Comparison of ENCODE assay signal across 9 cellular contexts in genomic region chr3:185658504-185658912, GRCh38.
DNase-seq lines count a peak whose midpoint lies in the region; ATAC-seq, FAIRE-seq and TF ChIP-seq lines count a peak whose summit lies in the region.
"Had no signal": no experiment of that assay in that cellular context is flagged by ENCODE, and none has a peak within 500 bp of the region (broad histone marks: within the 10 kb centered on the region; RNA-seq: fewer than 3 reads in every experiment).

No MANE protein-coding gene starts in this region.

- no peak overlapping the region for H3K27ac Mint-ChIP-seq in activated T-helper 17 cell treated with anti-CD3 and anti-CD28 coated beads, Interleukin-2, amount 50 U/mL, for 72 hours
- H3K27ac Mint-ChIP-seq in glutamatergic neuron (ENCODE audit: unreplicated experiment) = no peak overlapping the region

- H3K4me1 ChIP-seq in GM23248 (ENCODE audit: insufficient read depth) (peaks cover 48% of the 10 kb centered on the region), small intestine (ENCODE audit: control insufficient read depth in 2 of 2, insufficient read depth in 1 of 2, low read depth in 1 of 2, low read length in 1 of 2) (no peaks in the 10 kb centered on the region)

- ATAC-seq in activated T-helper 17 cell treated with anti-CD3 and anti-CD28 coated beads, Interleukin-2, amount 50 U/mL, for 72 hours (replicated peaks) = peak; percentile 34
- ATAC-seq in Right ventricle myocardium superior (ENCODE audit: poor library complexity) (peak; percentile 51), HG03460 (IDR thresholded peaks at IDR 0.05; ENCODE audit: unreplicated experiment) (no peak)

- H3F3A ChIP-seq in GM23248 (ENCODE audit: insufficient read depth) = peaks cover 61% of the 10 kb centered on the region

- H3K79me2 ChIP-seq in GM23248 (ENCODE audit: insufficient read depth) = no peaks in the 10 kb centered on the region

- H3K36me3 Mint-ChIP-seq in activated T-helper 17 cell treated with anti-CD3 and anti-CD28 coated beads, Interleukin-2, amount 50 U/mL, for 72 hours (ENCODE audit: low read depth) = no peaks in the 10 kb centered on the region
- H3K36me3 Mint-ChIP-seq in glutamatergic neuron (ENCODE audit: unreplicated experiment) = peaks cover 5% of the 10 kb centered on the region

- H3K27ac ChIP-seq in GM23248 (peak overlapping the region; percentile 98), small intestine (ENCODE audit: low read depth in 1 of 2, low read length in 1 of 2) (no peak overlapping the region)

- intact Hi-C loops in Right ventricle myocardium superior (cut with DNase I) = no loop called here

- H3K36me3 ChIP-seq in GM23248 (ENCODE audit: low read depth) (peaks cover 20% of the 10 kb centered on the region; the same call in 1 of the 2 replicates), small intestine (ENCODE audit: control insufficient read depth in 2 of 2, insufficient read depth in 2 of 2, low read length in 2 of 2) (peaks cover 1 to 5% of the 10 kb centered on the region in 2 donors)

- H4K20me1 ChIP-seq in GM23248 (ENCODE audit: insufficient read depth) = no peaks in the 10 kb centered on the region

- H3K9me2 ChIP-seq in GM23248 (ENCODE audit: insufficient read depth) = no peaks in the 10 kb centered on the region

- peaks cover 26% of the 10 kb centered on the region for H3K27me3 Mint-ChIP-seq in activated T-helper 17 cell treated with anti-CD3 and anti-CD28 coated beads, Interleukin-2, amount 50 U/mL, for 72 hours
- peaks cover 2% of the 10 kb centered on the region for H3K27me3 Mint-ChIP-seq in glutamatergic neuron (ENCODE audit: unreplicated experiment)

- no peak overlapping the region for H3K4me3 ChIP-seq in GM23248
- no peak overlapping the region for H3K4me3 ChIP-seq in small intestine (ENCODE audit: low read depth in 1 of 2, low read length in 2 of 2)

- H3K9ac ChIP-seq in GM23248 = peak overlapping the region; percentile 55

- WGBS in GM23248 (ENCODE audit: low coverage in 1 of 2, low lambda C conversion rate in 2 of 2, missing lambda C conversion rate in 2 of 2), 2 experiments = 1 to 2% methylated on average over 8 of the region's 8 CpGs
- 54 to 64% (median 62%) methylated on average over 8 of the region's 8 CpGs for WGBS in small intestine, 3 donors

- no peak for TF ChIP-seq CTCF in glutamatergic neuron (IDR thresholded peaks at IDR 0.05; ENCODE audit: partially characterized antibody, unreplicated experiment)

- no peak overlapping the region for H3K4me3 Mint-ChIP-seq in activated T-helper 17 cell treated with anti-CD3 and anti-CD28 coated beads, Interleukin-2, amount 50 U/mL, for 72 hours
- H3K4me3 Mint-ChIP-seq in glutamatergic neuron (ENCODE audit: unreplicated experiment) = no peak overlapping the region

- DNase-seq in GM23248 (peak; percentile 99), Right ventricle myocardium superior (peak; percentile 69), small intestine (peak; percentile 13), glutamatergic neuron (no peak), DMS153 treated with DMSO at 0.1 percent for 48 hours (lab: John Stamatoyannopoulos, UW; ENCODE audit: unreplicated experiment) (no peak)
- no peak for DNase-seq in activated CD4-positive, CD25-positive, alpha-beta regulatory T cell (lab: John Stamatoyannopoulos, UW)
- DNase-seq: activated CD4-positive, alpha-beta T cell treated with anti-CD3 and anti-CD28 coated beads, Interleukin-2, amount 50 U/mL, for 48 hours had no signal

- no peaks in the 10 kb centered on the region for H3K4me1 Mint-ChIP-seq in activated T-helper 17 cell treated with anti-CD3 and anti-CD28 coated beads, Interleukin-2, amount 50 U/mL, for 72 hours
- peaks cover 2% of the 10 kb centered on the region for H3K4me1 Mint-ChIP-seq in glutamatergic neuron (ENCODE audit: low read depth, unreplicated experiment)

- H3K9me3 ChIP-seq in GM23248 (ENCODE audit: low read depth) (no peaks in the 10 kb centered on the region), small intestine (ENCODE audit: control insufficient read depth, low read depth) (no peaks in the 10 kb centered on the region)

- H3K4me2 ChIP-seq in GM23248 (ENCODE audit: unreplicated experiment) = no peak overlapping the region

- FAIRE-seq in small intestine (lab: Jason Lieb, UNC) = no peak

- H3K27me3 ChIP-seq in GM23248 (replicated peaks; ENCODE audit: insufficient read depth) (no peaks in the 10 kb centered on the region), small intestine (ENCODE audit: control insufficient read depth in 2 of 2, insufficient read depth in 2 of 2, low read length in 2 of 2) (no peaks in the 10 kb centered on the region)

- in situ Hi-C loops in GM23248 (cut with MboI) = no loop called here

- H2AFZ ChIP-seq in GM23248 = no peak overlapping the region

- H3K9me3 Mint-ChIP-seq in activated T-helper 17 cell treated with anti-CD3 and anti-CD28 coated beads, Interleukin-2, amount 50 U/mL, for 72 hours = no peaks in the 10 kb centered on the region
- H3K9me3 Mint-ChIP-seq in glutamatergic neuron (ENCODE audit: unreplicated experiment) = peaks cover 8% of the 10 kb centered on the region

Comparison
In these comparisons a context has a peak if more than half of its experiments do, and no peak if none do; other contexts are left out.
1. DNase-seq: peak in GM23248 (single experiment), Right ventricle myocardium superior (single experiment) and small intestine (single experiment); none in activated CD4-positive, CD25-positive, alpha-beta regulatory T cell (0 of 4), glutamatergic neuron (single experiment) and DMS153 treated with DMSO at 0.1 percent for 48 hours (single experiment).